ENCODE assay signal across 8 cellular contexts in the genomic region with DNA sequence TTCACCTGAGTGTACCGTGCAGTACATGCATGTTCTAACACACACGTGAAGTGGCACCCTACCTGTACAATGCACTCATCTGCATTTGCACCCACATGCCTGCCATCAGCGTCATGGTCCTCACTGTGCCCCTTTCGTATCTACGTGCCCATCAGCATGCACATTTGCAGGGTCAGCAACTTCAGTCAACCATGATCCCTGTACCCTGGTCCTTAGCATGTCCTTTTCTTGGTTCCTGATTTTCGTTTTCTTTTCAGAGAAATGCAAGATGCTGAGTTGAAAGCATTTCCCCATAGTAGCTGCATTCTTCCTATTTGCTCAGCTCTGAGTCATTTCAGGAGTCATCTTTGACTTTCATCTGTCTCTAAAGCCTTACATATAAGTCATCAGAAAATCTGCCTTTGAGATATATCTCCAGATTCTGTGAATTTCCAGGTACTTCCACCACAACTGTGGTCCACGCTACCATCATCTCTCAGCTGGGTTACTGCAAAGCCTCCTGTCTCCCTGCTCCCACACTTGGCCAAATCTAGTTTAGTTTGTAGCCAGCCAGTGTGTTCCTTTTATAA. TPM values are rescaled to one million over a fixed set of nuclear protein-coding genes. Genes with fewer than 3 reads are reported as not detected.
DNase-seq lines count a peak whose midpoint lies in the region; ATAC-seq and TF ChIP-seq lines count a peak whose summit lies in the region.

No MANE protein-coding gene starts in this region.

- H4K20me1 ChIP-seq in Karpas-422 (ENCODE audit: insufficient read depth, low read depth, low read length), result no peaks in the 10 kb centered on the region

- H3K9me3 ChIP-seq in colonic mucosa (no peaks in the 10 kb centered on the region), Karpas-422 (ENCODE audit: low read length) (no peaks in the 10 kb centered on the region)
- no peaks in the 10 kb centered on the region for H3K9me3 ChIP-seq in CD4-positive, alpha-beta memory T cell (ENCODE audit: control insufficient read depth in 1 of 2, low read length in 2 of 2)

- H3K27ac ChIP-seq in colonic mucosa, result no peak overlapping the region
- no peak overlapping the region for H3K27ac ChIP-seq in CD4-positive, alpha-beta memory T cell (ENCODE audit: low read depth, low read length)
- no peak overlapping the region for H3K27ac ChIP-seq in Karpas-422 (ENCODE audit: low read length)

- intact Hi-C loops in colonic mucosa (cut with DNase I), result no loop called here
- intact Hi-C loops in CD4-positive, alpha-beta memory T cell (cut with micrococcal nuclease), result no loop called here

- H3K27me3 Mint-ChIP-seq in CD4-positive, alpha-beta memory T cell, result peaks cover 2% of the 10 kb centered on the region in 2 donors

- no peak overlapping the region for H3K4me2 ChIP-seq in Karpas-422 (ENCODE audit: low read depth, low read length, poor library complexity, severe bottlenecking)

- ATAC-seq in GM21367 (IDR thresholded peaks at IDR 0.05; ENCODE audit: unreplicated experiment), result peak; percentile 95
- ATAC-seq in HG03520 (IDR thresholded peaks at IDR 0.05; ENCODE audit: unreplicated experiment), result peak; percentile 94

- H2AFZ ChIP-seq in Karpas-422 (ENCODE audit: low read length), result no peak overlapping the region; the same call in 1 of the 2 replicates

- in situ Hi-C loops in astrocyte of the spinal cord (cut with HindIII; ENCODE audit: low sequenced_read_pairs), result no loop called here

- H3K9me2 ChIP-seq in Karpas-422 (replicated peaks; ENCODE audit: insufficient read depth, low read length), result no peaks in the 10 kb centered on the region

- peaks cover 0 to 10% (median 4%) of the 10 kb centered on the region in 4 donors for H3K4me1 Mint-ChIP-seq in CD4-positive, alpha-beta memory T cell

- H3K9me3 Mint-ChIP-seq in CD4-positive, alpha-beta memory T cell, result peaks cover 0 to 5% (median under 1%) of the 10 kb centered on the region in 8 donors

- CTCF ChIA-PET in GM10248 (lab: Yijun Ruan, JAX), result interaction anchor here (1.6 to 1.9 kb wide), 3 partner anchors 13 to 46 kb away, joined by 4 to 5 read pairs (median 4); no protein-coding TSS in a partner anchor
- CTCF ChIA-PET in CD4-positive, alpha-beta memory T cell (lab: Charles Lee; ENCODE audit: partially characterized antibody), result no interaction called here

- H3K36me3 ChIP-seq in colonic mucosa, result no peaks in the 10 kb centered on the region
- H3K36me3 ChIP-seq in CD4-positive, alpha-beta memory T cell (ENCODE audit: insufficient read depth, low read length), result no peaks in the 10 kb centered on the region
- H3K36me3 ChIP-seq in Karpas-422 (ENCODE audit: insufficient read depth, low read length), result no peaks in the 10 kb centered on the region

- H3K4me1 ChIP-seq in colonic mucosa (no peaks in the 10 kb centered on the region), Karpas-422 (ENCODE audit: low read length) (no peaks in the 10 kb centered on the region)
- H3K4me1 ChIP-seq in CD4-positive, alpha-beta memory T cell (ENCODE audit: insufficient read depth, low read length), result no peaks in the 10 kb centered on the region

- peak overlapping the region in 2 of 8 donors; percentile 0 to 17 for H3K4me3 Mint-ChIP-seq in CD4-positive, alpha-beta memory T cell

- H3K27me3 ChIP-seq in colonic mucosa (no peaks in the 10 kb centered on the region), Karpas-422 (ENCODE audit: low read length) (no peaks in the 10 kb centered on the region)
- H3K27me3 ChIP-seq in CD4-positive, alpha-beta memory T cell (ENCODE audit: insufficient read depth, low read length), result no peaks in the 10 kb centered on the region

- H3K27ac Mint-ChIP-seq in CD4-positive, alpha-beta memory T cell, result peak overlapping the region in 1 of 7 donors; percentile 37

- peak; percentile 72 for DNase-seq in GM10248 (ENCODE audit: extremely low spot score)
- DNase-seq in astrocyte of the spinal cord (ENCODE audit: low read depth, low spot score), result peak; percentile 52
- no peak for DNase-seq in LoVo (ENCODE audit: low spot score)
- no peak for DNase-seq in colonic mucosa
- DNase-seq in CD4-positive, alpha-beta memory T cell, result no peak
- DNase-seq in Karpas-422, result no peak

- TF ChIP-seq CTCF in GM10248 (IDR thresholded peaks at IDR 0.05; ENCODE audit: control extremely low read depth, extremely low read depth, low read depth, missing control alignments) (no peak), astrocyte of the spinal cord (IDR thresholded peaks at IDR 0.05; ENCODE audit: low read depth, low read length) (no peak), colonic mucosa (IDR thresholded peaks at IDR 0.05) (no peak)

- POLR2A ChIA-PET in GM10248 (lab: Yijun Ruan, JAX), result interaction anchor here (2.2 kb wide), 1 partner anchor 82 kb away, joined by 11 read pairs; a partner anchor contains a TSS
- POLR2A ChIA-PET in CD4-positive, alpha-beta memory T cell (lab: Charles Lee; ENCODE audit: partially characterized antibody), result no interaction called here

- no peaks in the 10 kb centered on the region for H3K36me3 Mint-ChIP-seq in CD4-positive, alpha-beta memory T cell

- no peaks in the 10 kb centered on the region for H3K79me2 ChIP-seq in Karpas-422 (ENCODE audit: low read length)

- no peak overlapping the region for H3K9ac ChIP-seq in colonic mucosa (ENCODE audit: low read depth in 2 of 2, low read length in 2 of 2)
- no peak overlapping the region for H3K9ac ChIP-seq in Karpas-422 (ENCODE audit: low read length)

- H3K4me3 ChIP-seq in astrocyte of the spinal cord (ENCODE audit: low read depth, low read length) (no peak overlapping the region), colonic mucosa (no peak overlapping the region), Karpas-422 (ENCODE audit: low read length) (no peak overlapping the region)
- no peak overlapping the region for H3K4me3 ChIP-seq in CD4-positive, alpha-beta memory T cell (ENCODE audit: low read length in 2 of 2)

RNA-seq across cellular contexts. Expression of a gene that starts 14.7 kb away (rescaled TPM):
- total RNA-seq in colonic mucosa, result 100 to 1,000 TPM in 1 of 2 donors, 10 to 100 TPM in 1; 87.7 to 119 TPM
- total RNA-seq in CD4-positive, alpha-beta memory T cell, result 100 to 1,000 TPM; 161 to 184 TPM
- polyA plus RNA-seq in CD4-positive, alpha-beta memory T cell, result 10 to 100 TPM; 20.3 to 20.5 TPM
- 60.1 and 80.3 TPM in 2 replicates for total RNA-seq in Karpas-422 (2014; rRNA removed; shearing (Covaris generic); ENCODE audit: low replicate concordance)

Comparison
In these comparisons a context has a peak if more than half of its experiments do, and no peak if none do; other contexts are left out.
1. DNase-seq: peak in GM10248 (single experiment) and astrocyte of the spinal cord (single experiment); none in LoVo (single experiment), colonic mucosa (single experiment), CD4-positive, alpha-beta memory T cell (0 of 5) and Karpas-422 (single experiment).